12 cellular contexts compared by ENCODE assay signal in genomic region chr10:11329055-11329673, GRCh38.
DNase-seq lines count a peak whose midpoint lies in the region; ATAC-seq, FAIRE-seq and TF ChIP-seq lines count a peak whose summit lies in the region.
"Had no signal": no experiment of that assay in that cellular context is flagged by ENCODE, and none has a peak within 500 bp of the region (broad histone marks: within the 10 kb centered on the region; RNA-seq: fewer than 3 reads in every experiment).

No MANE protein-coding gene starts in this region.

- POLR2A ChIA-PET in CD4-positive, alpha-beta memory T cell (lab: Charles Lee; ENCODE audit: partially characterized antibody), result no interaction called here

- H3K36me3 ChIP-seq in CD4-positive, alpha-beta memory T cell (ENCODE audit: insufficient read depth, low read length), result peaks cover 78% of the 10 kb centered on the region
- peaks cover 0 to 31% (median 0%) of the 10 kb centered on the region in 3 donors for H3K36me3 ChIP-seq in Peyer's patch

- CTCF ChIA-PET in CD4-positive, alpha-beta memory T cell (lab: Charles Lee; ENCODE audit: partially characterized antibody), result no interaction called here

- H3K36me3 Mint-ChIP-seq in CD4-positive, alpha-beta memory T cell, result peaks cover 69 to 87% of the 10 kb centered on the region in 2 donors
- H3K36me3 Mint-ChIP-seq in effector memory CD8-positive, alpha-beta T cell (ENCODE audit: insufficient read depth), result peaks cover 98% of the 10 kb centered on the region
- peaks cover 31% of the 10 kb centered on the region for H3K36me3 Mint-ChIP-seq in neural crest cell (ENCODE audit: low read depth)

- no peaks in the 10 kb centered on the region for H3K27me3 Mint-ChIP-seq in CD4-positive, alpha-beta memory T cell
- H3K27me3 Mint-ChIP-seq in effector memory CD8-positive, alpha-beta T cell, result no peaks in the 10 kb centered on the region
- no peaks in the 10 kb centered on the region for H3K27me3 Mint-ChIP-seq in neural crest cell (ENCODE audit: low read depth)

- H3K9me3 ChIP-seq in CD4-positive, alpha-beta memory T cell (ENCODE audit: control insufficient read depth in 1 of 2, low read length in 2 of 2), result no peaks in the 10 kb centered on the region
- H3K9me3 ChIP-seq in Peyer's patch, result no peaks in the 10 kb centered on the region
- H3K9me3 ChIP-seq: upper lobe of right lung had no signal

- no peak for TF ChIP-seq CTCF in neural crest cell (conservative IDR thresholded peaks at IDR 0.05)
- no peak for TF ChIP-seq CTCF in Peyer's patch (IDR thresholded peaks at IDR 0.05)

- H3K4me1 ChIP-seq in CD4-positive, alpha-beta memory T cell (ENCODE audit: insufficient read depth, low read length), result peaks cover 3% of the 10 kb centered on the region
- no peaks in the 10 kb centered on the region for H3K4me1 ChIP-seq in Peyer's patch

- intact Hi-C loops in CD4-positive, alpha-beta memory T cell (cut with micrococcal nuclease), result no loop called here

- peaks cover 17 to 33% (median 22%) of the 10 kb centered on the region in 4 donors for H3K4me1 Mint-ChIP-seq in CD4-positive, alpha-beta memory T cell
- peaks cover 12 to 22% of the 10 kb centered on the region in 2 donors for H3K4me1 Mint-ChIP-seq in effector memory CD8-positive, alpha-beta T cell (ENCODE audit: low read depth in 2 of 2)
- peaks cover 40% of the 10 kb centered on the region for H3K4me1 Mint-ChIP-seq in neural crest cell

- ATAC-seq in effector memory CD8-positive, alpha-beta T cell (replicated peaks), result no peak
- ATAC-seq in HG03045 (IDR thresholded peaks at IDR 0.05; ENCODE audit: unreplicated experiment) (no peak), GM21717 (IDR thresholded peaks at IDR 0.05; ENCODE audit: unreplicated experiment) (no peak)

- H3K4me3 Mint-ChIP-seq in CD4-positive, alpha-beta memory T cell, result peak overlapping the region in 1 of 8 donors; percentile 43
- no peak overlapping the region for H3K4me3 Mint-ChIP-seq in effector memory CD8-positive, alpha-beta T cell
- H3K4me3 Mint-ChIP-seq in neural crest cell, result peak overlapping the region; percentile 29

- no peak for DNase-seq in CD4-positive, alpha-beta memory T cell
- DNase-seq in NOMO-1 treated with dmso at 0.1 percent for 144 hours (lab: John Stamatoyannopoulos, UW; ENCODE audit: unreplicated experiment), result peak; percentile 72
- DNase-seq in effector memory CD8-positive, alpha-beta T cell, result no peak
- DNase-seq in neural crest cell (ENCODE audit: low read depth, low spot score), result no peak
- no peak for DNase-seq in H54 (ENCODE audit: insufficient read length, low spot score)
- DNase-seq in Peyer's patch, result no peak
- DNase-seq: NCI-H524 treated with DMSO at 0.1 percent for 48 hours; stimulated activated CD4-positive, alpha-beta T cell treated with anti-CD3 and anti-CD28 coated beads, Interleukin-1b, Interleukin-23, amount 100 ng/mL, for 48 hours; upper lobe of right lung had no signal

- no peak for FAIRE-seq in H54 (lab: Jason Lieb, UNC)

- no peak for TF ChIP-seq POLR2A in H54 (IDR thresholded peaks at IDR 0.05; ENCODE audit: low read depth, low read length)
- TF ChIP-seq POLR2A in Peyer's patch (IDR thresholded peaks at IDR 0.05), result no peak

- peak overlapping the region in 6 of 7 donors; percentile 42 to 81 (median 74) for H3K27ac Mint-ChIP-seq in CD4-positive, alpha-beta memory T cell
- H3K27ac Mint-ChIP-seq in effector memory CD8-positive, alpha-beta T cell, result peak overlapping the region; percentile 89 to 90
- no peak overlapping the region for H3K27ac Mint-ChIP-seq in neural crest cell (ENCODE audit: unreplicated experiment)

- no peaks in the 10 kb centered on the region for H3K27me3 ChIP-seq in CD4-positive, alpha-beta memory T cell (ENCODE audit: insufficient read depth, low read length)
- H3K27me3 ChIP-seq in Peyer's patch, result no peaks in the 10 kb centered on the region
- H3K27me3 ChIP-seq: hepatocyte, upper lobe of right lung had no signal

- H3K4me3 ChIP-seq in CD4-positive, alpha-beta memory T cell (ENCODE audit: low read length in 2 of 2), result no peak overlapping the region
- H3K4me3 ChIP-seq in Peyer's patch, result no peak overlapping the region
- H3K4me3 ChIP-seq: hepatocyte, upper lobe of right lung had no signal

- H3K9me3 Mint-ChIP-seq in CD4-positive, alpha-beta memory T cell, result peaks cover 0 to 11% (median 0%) of the 10 kb centered on the region in 8 donors
- H3K9me3 Mint-ChIP-seq in effector memory CD8-positive, alpha-beta T cell, result no peaks in the 10 kb centered on the region
- H3K9me3 Mint-ChIP-seq in neural crest cell, result no peaks in the 10 kb centered on the region

- H3K27ac ChIP-seq in CD4-positive, alpha-beta memory T cell (ENCODE audit: low read depth, low read length), result no peak overlapping the region
- H3K27ac ChIP-seq in Peyer's patch, result no peak overlapping the region
- H3K27ac ChIP-seq: hepatocyte, upper lobe of right lung had no signal
